ENCODE assay signal across 8 cellular contexts in genomic region chr15:76996526-76997401, GRCh38. TPM values are rescaled to one million over a fixed set of nuclear protein-coding genes. Genes with fewer than 3 reads are reported as not detected.
DNase-seq lines count a peak whose midpoint lies in the region; ATAC-seq, FAIRE-seq and TF ChIP-seq lines count a peak whose summit lies in the region.

No MANE protein-coding gene starts in this region.

- WGBS in lower leg skin, 2 donors: 57 to 61% methylated on average over 13 to 14 of the region's 14 CpGs

- FAIRE-seq in H54 (lab: Jason Lieb, UNC): no peak
- no peak for FAIRE-seq in RCC 7860 (lab: Jason Lieb, UNC)

- TF ChIP-seq CTCF in fibroblast of pulmonary artery (IDR thresholded peaks at IDR 0.05; ENCODE audit: low read length, missing control alignments) (no peak), lower leg skin (IDR thresholded peaks at IDR 0.05) (no peak)

- peak; percentile 35 for DNase-seq in H54 (ENCODE audit: insufficient read length, low spot score)
- peak; percentile 82 for DNase-seq in activated CD8-positive, alpha-beta memory T cell treated with anti-CD3 and anti-CD28 coated beads for 24 hours
- peak; percentile 24 for DNase-seq in fibroblast of pulmonary artery (ENCODE audit: low read depth)
- DNase-seq in stimulated activated CD4-positive, alpha-beta T cell treated with anti-CD3 and anti-CD28 coated beads, Interleukin-2, amount 100 ng/mL, for 24 hours: peak; percentile 65 to 72
- DNase-seq in RCC 7860 (ENCODE audit: low spot score): no peak
- DNase-seq in lower leg skin (ENCODE audit: low spot score in 2 of 2): no peak
- no peak for DNase-seq in RPMI8226

- intact Hi-C loops in lower leg skin (cut with DNase I; ENCODE audit: low total_unique reads): loop anchor here (5.0 kb wide), 1 partner anchor 981 kb away; no protein-coding TSS in a partner anchor

- no peak overlapping the region for H3K4me3 ChIP-seq in fibroblast of pulmonary artery (replicated peaks; ENCODE audit: low read depth, low read length)
- no peak overlapping the region for H3K4me3 ChIP-seq in lower leg skin (ENCODE audit: low read depth, poor library complexity, severe bottlenecking)

- TF ChIP-seq POLR2A in H54 (IDR thresholded peaks at IDR 0.05; ENCODE audit: low read depth, low read length) (no peak), lower leg skin (IDR thresholded peaks at IDR 0.05) (no peak), GM18505 (IDR thresholded peaks at IDR 0.05; ENCODE audit: borderline replicate concordance, extremely low read depth, insufficient read depth, insufficient read length) (no peak)

- no peak for ATAC-seq in GM18505 (IDR thresholded peaks at IDR 0.05; ENCODE audit: unreplicated experiment)

RNA-seq across cellular contexts. Expression of gene PSTPIP1, which starts 1.8 kb away (rescaled TPM):
- 1 to 10 TPM; 2.9 to 8.9 (median 4.0) TPM for total RNA-seq in lower leg skin

Comparison
In these comparisons a context has a peak if more than half of its experiments do, and no peak if none do; other contexts are left out.
1. DNase-seq: peak in H54 (single experiment), activated CD8-positive, alpha-beta memory T cell treated with anti-CD3 and anti-CD28 coated beads for 24 hours (single experiment), fibroblast of pulmonary artery (single experiment) and stimulated activated CD4-positive, alpha-beta T cell treated with anti-CD3 and anti-CD28 coated beads, Interleukin-2, amount 100 ng/mL, for 24 hours (2 of 2); none in RCC 7860 (single experiment), lower leg skin (0 of 2) and RPMI8226 (single experiment).